ENCODE assay signal across 1 cellular context in the genomic region with DNA sequence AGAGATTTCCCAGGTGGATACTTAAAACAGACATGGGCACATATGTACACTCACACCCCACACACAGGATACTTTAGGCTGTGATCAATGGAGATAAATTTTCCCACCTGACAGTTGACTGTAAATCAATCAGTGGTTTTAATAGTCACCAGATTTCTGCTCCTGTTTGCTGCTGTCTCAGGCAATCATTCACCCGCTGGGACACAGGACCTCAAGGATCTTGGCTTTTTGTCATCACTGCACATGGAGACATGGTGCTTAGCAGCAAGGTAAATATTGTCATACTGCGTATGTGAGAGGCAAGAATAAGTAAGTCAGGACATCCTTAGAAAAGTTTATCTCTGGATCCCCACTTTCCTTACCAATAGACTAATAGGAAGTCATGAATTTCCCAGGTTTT.
TF ChIP-seq lines count a peak whose summit lies in the region.

No MANE protein-coding gene starts in this region.

TF ChIP-seq in K562, 482 proteins besides CTCF, POLR2A, EP300 and RAD21 (continued from another document):
- TF ChIP-seq, protein P1, sequence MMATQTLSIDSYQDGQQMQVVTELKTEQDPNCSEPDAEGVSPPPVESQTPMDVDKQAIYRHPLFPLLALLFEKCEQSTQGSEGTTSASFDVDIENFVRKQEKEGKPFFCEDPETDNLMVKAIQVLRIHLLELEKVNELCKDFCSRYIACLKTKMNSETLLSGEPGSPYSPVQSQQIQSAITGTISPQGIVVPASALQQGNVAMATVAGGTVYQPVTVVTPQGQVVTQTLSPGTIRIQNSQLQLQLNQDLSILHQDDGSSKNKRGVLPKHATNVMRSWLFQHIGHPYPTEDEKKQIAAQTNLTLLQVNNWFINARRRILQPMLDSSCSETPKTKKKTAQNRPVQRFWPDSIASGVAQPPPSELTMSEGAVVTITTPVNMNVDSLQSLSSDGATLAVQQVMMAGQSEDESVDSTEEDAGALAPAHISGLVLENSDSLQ (IDR thresholded peaks at IDR 0.05) = peak; percentile 79
- TF ChIP-seq MXI1 (IDR thresholded peaks at IDR 0.05; ENCODE audit: low read depth, low read length) (no peak), MAFG (tag; conservative IDR thresholded peaks at IDR 0.05) (0 out of 2 replicates have a peak, but pooled peaks have one; percentile 14)
- TF ChIP-seq, protein P2, sequence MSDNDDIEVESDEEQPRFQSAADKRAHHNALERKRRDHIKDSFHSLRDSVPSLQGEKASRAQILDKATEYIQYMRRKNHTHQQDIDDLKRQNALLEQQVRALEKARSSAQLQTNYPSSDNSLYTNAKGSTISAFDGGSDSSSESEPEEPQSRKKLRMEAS (CRISPR knock-in tag; IDR thresholded peaks at IDR 0.05) = no peak
- TF ChIP-seq, protein P3, sequence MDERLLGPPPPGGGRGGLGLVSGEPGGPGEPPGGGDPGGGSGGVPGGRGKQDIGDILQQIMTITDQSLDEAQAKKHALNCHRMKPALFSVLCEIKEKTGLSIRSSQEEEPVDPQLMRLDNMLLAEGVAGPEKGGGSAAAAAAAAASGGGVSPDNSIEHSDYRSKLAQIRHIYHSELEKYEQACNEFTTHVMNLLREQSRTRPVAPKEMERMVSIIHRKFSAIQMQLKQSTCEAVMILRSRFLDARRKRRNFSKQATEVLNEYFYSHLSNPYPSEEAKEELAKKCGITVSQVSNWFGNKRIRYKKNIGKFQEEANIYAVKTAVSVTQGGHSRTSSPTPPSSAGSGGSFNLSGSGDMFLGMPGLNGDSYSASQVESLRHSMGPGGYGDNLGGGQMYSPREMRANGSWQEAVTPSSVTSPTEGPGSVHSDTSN (CRISPR knock-in tag; IDR thresholded peaks at IDR 0.05; ENCODE audit: low read depth) = no peak
- TF ChIP-seq, protein P3 (tag; conservative IDR thresholded peaks at IDR 0.05; ENCODE audit: low read depth) = peak; percentile 95
